ENCODE assay signal across 21 cellular contexts in genomic region chr2:37501121-37501520, GRCh38.
"Had no signal": no experiment of that assay in that cellular context is flagged by ENCODE, and none has a peak within 500 bp of the region (broad histone marks: within the 10 kb centered on the region; RNA-seq: fewer than 3 reads in every experiment).

No MANE protein-coding gene starts in this region.

- H3K4me1 ChIP-seq: foreskin keratinocyte had no signal

- H3K36me3 ChIP-seq: esophagus muscularis mucosa, sigmoid colon, stomach, thoracic aorta, transverse colon had no signal

- FAIRE-seq: endometrium, islet of Langerhans had no signal

- H3K4me3 ChIP-seq: esophagus muscularis mucosa, mucosa of descending colon, sigmoid colon, skin epidermis, stomach, thoracic aorta, transverse colon had no signal

- DNase-seq: cortex of kidney; effector memory CD4-positive, alpha-beta T cell; foreskin keratinocyte; head of caudate nucleus; hypothalamus; kidney glomerular epithelial cell; mucosa of descending colon; naive thymus-derived CD8-positive, alpha-beta T cell; posterior cingulate gyrus; sigmoid colon; stimulated activated CD4-positive, alpha-beta T cell treated with anti-CD3 and anti-CD28 coated beads, Interleukin-2, amount 100 ng/mL, for 24 hours; stimulated activated naive CD4-positive, alpha-beta T cell; stomach; substantia nigra; transverse colon had no signal

- H3K27ac ChIP-seq: epithelial cell of prostate, esophagus muscularis mucosa, foreskin keratinocyte, sigmoid colon, skin epidermis, stomach, thoracic aorta, transverse colon had no signal

- H3K27me3 ChIP-seq: esophagus muscularis mucosa, sigmoid colon, stomach had no signal
